12 cellular contexts compared by ENCODE assay signal in genomic region chr15:75089781-75090734, GRCh38.
A peak's percentile ranks its signal among the peaks of the same experiment; 100 is the strongest.
DNase-seq lines count a peak whose midpoint lies in the region; ATAC-seq and TF ChIP-seq lines count a peak whose summit lies in the region.
"Had no signal": no experiment of that assay in that cellular context is flagged by ENCODE, and none has a peak within 500 bp of the region (broad histone marks: within the 10 kb centered on the region; RNA-seq: fewer than 3 reads in every experiment).

No MANE protein-coding gene starts in this region.

- no peaks in the 10 kb centered on the region for H3K9me3 ChIP-seq in transverse colon

- TF ChIP-seq POLR2A in transverse colon (IDR thresholded peaks at IDR 0.05), result no peak

- TF ChIP-seq EP300 in transverse colon (IDR thresholded peaks at IDR 0.05; ENCODE audit: low read depth), result peak; percentile 90

- DNase-seq in RPMI7951 (ENCODE audit: low read depth), result peak; percentile 47
- DNase-seq in lung microvascular endothelial cell (ENCODE audit: low read depth in 2 of 2), result peak; percentile 81 to 97
- no peak for DNase-seq in transverse colon
- DNase-seq in NK-92 treated with Interleukin-12 subunit alpha and Interleukin-12 subunit beta, amount 100 ng/mL, for 24 hours (lab: John Stamatoyannopoulos, UW), result no peak
- no peak for DNase-seq in activated T-cell treated with anti-CD3 and anti-CD28 coated beads, Interleukin-2, amount 50 U/mL, for 48 hours
- no peak for DNase-seq in activated T-cell treated with anti-CD3 and anti-CD28 coated beads, Interleukin-2, amount 50 U/mL, for 4 hours
- DNase-seq: effector memory CD8-positive, alpha-beta T cell; natural killer cell; NCI-H187; stimulated activated CD4-positive, alpha-beta T cell treated with anti-CD3 and anti-CD28 coated beads, Interleukin-15, amount 100 ng/mL, for 24 hours had no signal

- ATAC-seq in esophagus mucosa, result peak; percentile 97
- no peak for ATAC-seq in activated T-cell treated with anti-CD3 and anti-CD28 coated beads, Interleukin-2, amount 50 U/mL, for 4 hours
- ATAC-seq: effector memory CD8-positive, alpha-beta T cell had no signal

- H3K27ac ChIP-seq in transverse colon, result peak overlapping the region in 3 of 4 donors; percentile 16 to 24 (median 20)

- H3K9me3 Mint-ChIP-seq in activated T-cell treated with anti-CD3 and anti-CD28 coated beads, Interleukin-2, amount 50 U/mL, for 4 hours, result peaks cover 18% of the 10 kb centered on the region
- H3K9me3 Mint-ChIP-seq: effector memory CD8-positive, alpha-beta T cell had no signal

- H3K27me3 Mint-ChIP-seq in activated T-cell treated with anti-CD3 and anti-CD28 coated beads, Interleukin-2, amount 50 U/mL, for 4 hours (ENCODE audit: low read depth), result no peaks in the 10 kb centered on the region
- H3K27me3 Mint-ChIP-seq: effector memory CD8-positive, alpha-beta T cell had no signal

- peaks cover 9% of the 10 kb centered on the region for H3K4me1 Mint-ChIP-seq in activated T-cell treated with anti-CD3 and anti-CD28 coated beads, Interleukin-2, amount 50 U/mL, for 4 hours (ENCODE audit: low read depth)
- H3K4me1 Mint-ChIP-seq: natural killer cell had no signal

- no peaks in the 10 kb centered on the region for H3K36me3 ChIP-seq in transverse colon

- no peak overlapping the region for H3K4me3 Mint-ChIP-seq in activated T-cell treated with anti-CD3 and anti-CD28 coated beads, Interleukin-2, amount 50 U/mL, for 4 hours
- H3K4me3 Mint-ChIP-seq: activated naive CD8-positive, alpha-beta T cell; effector memory CD8-positive, alpha-beta T cell; natural killer cell had no signal

- H3K4me1 ChIP-seq in transverse colon, result no peaks in the 10 kb centered on the region

- TF ChIP-seq CTCF in transverse colon (IDR thresholded peaks at IDR 0.05), result no peak

- H3K36me3 Mint-ChIP-seq in activated T-cell treated with anti-CD3 and anti-CD28 coated beads, Interleukin-2, amount 50 U/mL, for 4 hours (ENCODE audit: insufficient read depth), result peaks cover 5% of the 10 kb centered on the region

- 68 to 87% methylated on average over 4 to 11 of the region's 11 CpGs for WGBS in transverse colon (ENCODE audit: low coverage in 1 of 2), 2 donors

- H3K27me3 ChIP-seq in transverse colon, result no peaks in the 10 kb centered on the region

- no peak overlapping the region for H3K4me3 ChIP-seq in transverse colon

- in situ Hi-C loops in transverse colon (cut with MboI; ENCODE audit: low pct_ligation_motif_present in 1 of 4, low pct_unique_long_range_greater_than_20kb in 1 of 4, low sequenced_read_pairs in 3 of 4), result no loop called here

- intact Hi-C loops in transverse colon (cut with DNase I; ENCODE audit: low total_unique reads), result no loop called here

Comparison
In these comparisons a context has a peak if more than half of its experiments do, and no peak if none do; other contexts are left out.
1. DNase-seq: peak in RPMI7951 (single experiment) and lung microvascular endothelial cell (2 of 2); none in transverse colon (single experiment), NK-92 treated with Interleukin-12 subunit alpha and Interleukin-12 subunit beta, amount 100 ng/mL, for 24 hours (single experiment), activated T-cell treated with anti-CD3 and anti-CD28 coated beads, Interleukin-2, amount 50 U/mL, for 48 hours (0 of 2) and activated T-cell treated with anti-CD3 and anti-CD28 coated beads, Interleukin-2, amount 50 U/mL, for 4 hours (single experiment).